Comparison of ENCODE assay signal across 16 cellular contexts in genomic region chr14:55523321-55523720, GRCh38. TPM values are rescaled to one million over a fixed set of nuclear protein-coding genes. Genes with fewer than 3 reads are reported as not detected.
A peak's percentile ranks its signal among the peaks of the same experiment; 100 is the strongest.
DNase-seq lines count a peak whose midpoint lies in the region; ATAC-seq and TF ChIP-seq lines count a peak whose summit lies in the region.
"Had no signal": no experiment of that assay in that cellular context is flagged by ENCODE, and none has a peak within 500 bp of the region (broad histone marks: within the 10 kb centered on the region; RNA-seq: fewer than 3 reads in every experiment).

No MANE protein-coding gene starts in this region.

- no peak overlapping the region for H3K9ac ChIP-seq in PC-3 (ENCODE audit: low read length)
- H3K9ac ChIP-seq: BLaER1 had no signal

- H3K79me2 ChIP-seq in PC-3 (ENCODE audit: low read length) = no peaks in the 10 kb centered on the region

- H3K4me3 ChIP-seq in PC-3 (ENCODE audit: low read length) = no peak overlapping the region
- H3K4me3 ChIP-seq: BLaER1, GM23338 had no signal

- H3K9me2 ChIP-seq in PC-3 (replicated peaks; ENCODE audit: low read length) = no peaks in the 10 kb centered on the region

- no peak overlapping the region for H2AFZ ChIP-seq in PC-3 (ENCODE audit: low read length)
- H2AFZ ChIP-seq: GM23338 had no signal

- no peaks in the 10 kb centered on the region; the same call in 1 of the 2 replicates for H3K9me3 ChIP-seq in PC-3 (ENCODE audit: low read length)
- H3K9me3 ChIP-seq: BLaER1 had no signal

- no peaks in the 10 kb centered on the region for H3K27me3 ChIP-seq in PC-3 (ENCODE audit: low read length)
- H3K27me3 ChIP-seq: BLaER1 had no signal

- ATAC-seq in PC-3 (peak; percentile 31; the same call in 1 of the 2 replicates), HG03442 (IDR thresholded peaks at IDR 0.05; ENCODE audit: unreplicated experiment) (no peak), GM19328 (IDR thresholded peaks at IDR 0.05; ENCODE audit: unreplicated experiment) (no peak)
- ATAC-seq: GM23338, HCT116 had no signal

- H3K4me1 ChIP-seq in PC-3 (ENCODE audit: insufficient read depth, low read length) = no peaks in the 10 kb centered on the region
- H3K4me1 ChIP-seq: BLaER1 had no signal

- H3K27ac ChIP-seq in PC-3 (ENCODE audit: low read length) = no peak overlapping the region
- H3K27ac ChIP-seq in VCaP = peak overlapping the region; percentile 9; the same call in 1 of the 2 replicates
- H3K27ac ChIP-seq: BLaER1 had no signal

- DNase-seq in Caki2 (ENCODE audit: low read depth) (peak; percentile 92), PC-3 (no peak), NCI-H2171 treated with DMSO at 0.1 percent for 48 hours (lab: John Stamatoyannopoulos, UW) (no peak)
- DNase-seq: Calu3; CD4-positive, alpha-beta T cell; CD8-positive, alpha-beta memory T cell; DMS53; DMS79 treated with DMSO at 0.1 percent for 48 hours; GF-D8; H9 had no signal

- no peak overlapping the region for H3K4me2 ChIP-seq in PC-3 (ENCODE audit: low read length)
- H3K4me2 ChIP-seq: BLaER1, GM23338 had no signal

- POLR2A ChIA-PET in PC-3 (lab: Charles Lee; ENCODE audit: unreplicated experiment) = no interaction called here

- H3K36me3 ChIP-seq in PC-3 (ENCODE audit: low read depth, low read length) = no peaks in the 10 kb centered on the region
- H3K36me3 ChIP-seq: BLaER1 had no signal

- in situ Hi-C loops in Caki2 (cut with HindIII; ENCODE audit: low pct_unique_long_range_greater_than_20kb, low sequenced_read_pairs) = no loop called here

- no peaks in the 10 kb centered on the region for H3F3A ChIP-seq in PC-3 (ENCODE audit: low read length, unreplicated experiment)

- intact Hi-C loops in PC-3 (cut with micrococcal nuclease) = no loop called here

- BruUV-seq in PC-3 (replicated peaks; lab: Mats Ljungman, UMichigan) = no TSS peak

- no peak for TF ChIP-seq CTCF in PC-3 (conservative IDR thresholded peaks at IDR 0.05; ENCODE audit: low read depth, low read length)
- TF ChIP-seq CTCF in VCaP (conservative IDR thresholded peaks at IDR 0.05) = no peak

- CTCF ChIA-PET in PC-3 (lab: Charles Lee) = no interaction called here

- no peaks in the 10 kb centered on the region for H4K20me1 ChIP-seq in PC-3 (ENCODE audit: low read length)
- H4K20me1 ChIP-seq: BLaER1 had no signal

RNA-seq across cellular contexts. Expression of gene KTN1, which starts 56.7 kb away (rescaled TPM):
- 197 and 217 TPM in 2 replicates for total RNA-seq in Caki2 (2014; rRNA removed; shearing (Covaris generic); ENCODE audit: low replicate concordance)
- total RNA-seq in PC-3 (2014; rRNA removed) = 249 and 251 TPM in 2 replicates
